ENCODE assay signal across 1 cellular context in the genomic region with DNA sequence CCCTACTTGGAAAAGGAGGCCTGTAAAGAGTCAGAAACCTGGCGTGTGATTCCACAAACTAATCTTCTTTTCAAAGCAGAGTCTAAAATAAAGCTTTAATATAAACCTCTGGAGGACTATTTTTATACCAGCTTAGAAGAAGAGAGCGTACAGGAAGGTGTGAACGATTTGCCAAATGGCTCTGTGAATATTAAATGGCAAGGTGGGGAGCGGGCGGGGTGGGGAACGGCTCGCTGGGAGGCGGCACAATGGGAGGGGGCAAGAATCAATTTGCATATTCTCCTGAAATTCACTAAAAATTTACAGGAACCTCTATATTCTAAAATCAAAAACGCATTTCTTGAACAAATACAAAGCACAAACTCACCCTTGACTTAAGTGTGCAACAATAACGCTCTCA.
TF ChIP-seq lines count a peak whose summit lies in the region.

No MANE protein-coding gene starts in this region.

TF ChIP-seq in HepG2, 621 proteins besides CTCF, POLR2A, EP300 and RAD21:
- TF ChIP-seq PPARG (CRISPR knock-in tag; conservative IDR thresholded peaks at IDR 0.05) (no peak), RELA (CRISPR knock-in tag; IDR thresholded peaks at IDR 0.05) (no peak), ZNF740 (CRISPR knock-in tag; IDR thresholded peaks at IDR 0.05) (no peak), SIX1 (CRISPR knock-in tag; IDR thresholded peaks at IDR 0.05; ENCODE audit: borderline replicate concordance) (no peak), KDM1A (CRISPR knock-in tag; IDR thresholded peaks at IDR 0.05) (no peak), FOXO1 (CRISPR knock-in tag; IDR thresholded peaks at IDR 0.05) (no peak), ZNF746 (CRISPR knock-in tag; IDR thresholded peaks at IDR 0.05) (no peak), ZNF770 (CRISPR knock-in tag; IDR thresholded peaks at IDR 0.05) (no peak), ZBTB21 (CRISPR knock-in tag; IDR thresholded peaks at IDR 0.05) (no peak), ZNF232 (CRISPR knock-in tag; IDR thresholded peaks at IDR 0.05; ENCODE audit: borderline replicate concordance) (no peak)
- TF ChIP-seq, protein P1, sequence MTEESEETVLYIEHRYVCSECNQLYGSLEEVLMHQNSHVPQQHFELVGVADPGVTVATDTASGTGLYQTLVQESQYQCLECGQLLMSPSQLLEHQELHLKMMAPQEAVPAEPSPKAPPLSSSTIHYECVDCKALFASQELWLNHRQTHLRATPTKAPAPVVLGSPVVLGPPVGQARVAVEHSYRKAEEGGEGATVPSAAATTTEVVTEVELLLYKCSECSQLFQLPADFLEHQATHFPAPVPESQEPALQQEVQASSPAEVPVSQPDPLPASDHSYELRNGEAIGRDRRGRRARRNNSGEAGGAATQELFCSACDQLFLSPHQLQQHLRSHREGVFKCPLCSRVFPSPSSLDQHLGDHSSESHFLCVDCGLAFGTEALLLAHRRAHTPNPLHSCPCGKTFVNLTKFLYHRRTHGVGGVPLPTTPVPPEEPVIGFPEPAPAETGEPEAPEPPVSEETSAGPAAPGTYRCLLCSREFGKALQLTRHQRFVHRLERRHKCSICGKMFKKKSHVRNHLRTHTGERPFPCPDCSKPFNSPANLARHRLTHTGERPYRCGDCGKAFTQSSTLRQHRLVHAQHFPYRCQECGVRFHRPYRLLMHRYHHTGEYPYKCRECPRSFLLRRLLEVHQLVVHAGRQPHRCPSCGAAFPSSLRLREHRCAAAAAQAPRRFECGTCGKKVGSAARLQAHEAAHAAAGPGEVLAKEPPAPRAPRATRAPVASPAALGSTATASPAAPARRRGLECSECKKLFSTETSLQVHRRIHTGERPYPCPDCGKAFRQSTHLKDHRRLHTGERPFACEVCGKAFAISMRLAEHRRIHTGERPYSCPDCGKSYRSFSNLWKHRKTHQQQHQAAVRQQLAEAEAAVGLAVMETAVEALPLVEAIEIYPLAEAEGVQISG (CRISPR knock-in tag; IDR thresholded peaks at IDR 0.05): no peak
- TF ChIP-seq, protein P2, sequence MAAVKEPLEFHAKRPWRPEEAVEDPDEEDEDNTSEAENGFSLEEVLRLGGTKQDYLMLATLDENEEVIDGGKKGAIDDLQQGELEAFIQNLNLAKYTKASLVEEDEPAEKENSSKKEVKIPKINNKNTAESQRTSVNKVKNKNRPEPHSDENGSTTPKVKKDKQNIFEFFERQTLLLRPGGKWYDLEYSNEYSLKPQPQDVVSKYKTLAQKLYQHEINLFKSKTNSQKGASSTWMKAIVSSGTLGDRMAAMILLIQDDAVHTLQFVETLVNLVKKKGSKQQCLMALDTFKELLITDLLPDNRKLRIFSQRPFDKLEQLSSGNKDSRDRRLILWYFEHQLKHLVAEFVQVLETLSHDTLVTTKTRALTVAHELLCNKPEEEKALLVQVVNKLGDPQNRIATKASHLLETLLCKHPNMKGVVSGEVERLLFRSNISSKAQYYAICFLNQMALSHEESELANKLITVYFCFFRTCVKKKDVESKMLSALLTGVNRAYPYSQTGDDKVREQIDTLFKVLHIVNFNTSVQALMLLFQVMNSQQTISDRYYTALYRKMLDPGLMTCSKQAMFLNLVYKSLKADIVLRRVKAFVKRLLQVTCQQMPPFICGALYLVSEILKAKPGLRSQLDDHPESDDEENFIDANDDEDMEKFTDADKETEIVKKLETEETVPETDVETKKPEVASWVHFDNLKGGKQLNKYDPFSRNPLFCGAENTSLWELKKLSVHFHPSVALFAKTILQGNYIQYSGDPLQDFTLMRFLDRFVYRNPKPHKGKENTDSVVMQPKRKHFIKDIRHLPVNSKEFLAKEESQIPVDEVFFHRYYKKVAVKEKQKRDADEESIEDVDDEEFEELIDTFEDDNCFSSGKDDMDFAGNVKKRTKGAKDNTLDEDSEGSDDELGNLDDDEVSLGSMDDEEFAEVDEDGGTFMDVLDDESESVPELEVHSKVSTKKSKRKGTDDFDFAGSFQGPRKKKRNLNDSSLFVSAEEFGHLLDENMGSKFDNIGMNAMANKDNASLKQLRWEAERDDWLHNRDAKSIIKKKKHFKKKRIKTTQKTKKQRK (IDR thresholded peaks at IDR 0.05; ENCODE audit: low read length): no peak
- TF ChIP-seq, protein P3, sequence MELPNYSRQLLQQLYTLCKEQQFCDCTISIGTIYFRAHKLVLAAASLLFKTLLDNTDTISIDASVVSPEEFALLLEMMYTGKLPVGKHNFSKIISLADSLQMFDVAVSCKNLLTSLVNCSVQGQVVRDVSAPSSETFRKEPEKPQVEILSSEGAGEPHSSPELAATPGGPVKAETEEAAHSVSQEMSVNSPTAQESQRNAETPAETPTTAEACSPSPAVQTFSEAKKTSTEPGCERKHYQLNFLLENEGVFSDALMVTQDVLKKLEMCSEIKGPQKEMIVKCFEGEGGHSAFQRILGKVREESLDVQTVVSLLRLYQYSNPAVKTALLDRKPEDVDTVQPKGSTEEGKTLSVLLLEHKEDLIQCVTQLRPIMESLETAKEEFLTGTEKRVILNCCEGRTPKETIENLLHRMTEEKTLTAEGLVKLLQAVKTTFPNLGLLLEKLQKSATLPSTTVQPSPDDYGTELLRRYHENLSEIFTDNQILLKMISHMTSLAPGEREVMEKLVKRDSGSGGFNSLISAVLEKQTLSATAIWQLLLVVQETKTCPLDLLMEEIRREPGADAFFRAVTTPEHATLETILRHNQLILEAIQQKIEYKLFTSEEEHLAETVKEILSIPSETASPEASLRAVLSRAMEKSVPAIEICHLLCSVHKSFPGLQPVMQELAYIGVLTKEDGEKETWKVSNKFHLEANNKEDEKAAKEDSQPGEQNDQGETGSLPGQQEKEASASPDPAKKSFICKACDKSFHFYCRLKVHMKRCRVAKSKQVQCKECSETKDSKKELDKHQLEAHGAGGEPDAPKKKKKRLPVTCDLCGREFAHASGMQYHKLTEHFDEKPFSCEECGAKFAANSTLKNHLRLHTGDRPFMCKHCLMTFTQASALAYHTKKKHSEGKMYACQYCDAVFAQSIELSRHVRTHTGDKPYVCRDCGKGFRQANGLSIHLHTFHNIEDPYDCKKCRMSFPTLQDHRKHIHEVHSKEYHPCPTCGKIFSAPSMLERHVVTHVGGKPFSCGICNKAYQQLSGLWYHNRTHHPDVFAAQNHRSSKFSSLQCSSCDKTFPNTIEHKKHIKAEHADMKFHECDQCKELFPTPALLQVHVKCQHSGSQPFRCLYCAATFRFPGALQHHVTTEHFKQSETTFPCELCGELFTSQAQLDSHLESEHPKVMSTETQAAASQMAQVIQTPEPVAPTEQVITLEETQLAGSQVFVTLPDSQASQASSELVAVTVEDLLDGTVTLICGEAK (IDR thresholded peaks at IDR 0.05): no peak
- TF ChIP-seq, protein P3 (CRISPR knock-in tag; IDR thresholded peaks at IDR 0.05): no peak
